Comparison of ENCODE assay signal across 15 cellular contexts in the genomic region with DNA sequence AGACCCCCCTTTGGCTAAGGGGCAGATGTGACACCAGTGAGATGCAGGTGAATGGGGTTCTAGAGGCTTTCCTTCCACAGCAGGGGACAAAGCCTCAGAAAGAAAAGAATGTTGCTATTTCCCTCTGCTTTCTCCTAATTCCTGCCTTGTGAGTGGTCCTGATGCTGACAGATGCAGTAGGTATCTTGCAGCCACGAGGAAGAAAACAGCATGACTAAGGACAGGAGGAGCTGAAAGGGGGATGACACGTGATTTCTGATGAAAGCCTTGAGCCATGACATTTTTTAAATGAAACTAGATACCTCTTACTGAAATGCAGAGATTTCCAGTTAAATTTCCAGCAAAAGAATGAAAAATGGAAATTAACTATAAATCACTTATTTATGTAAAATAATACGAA.
DNase-seq lines count a peak whose midpoint lies in the region; ATAC-seq and TF ChIP-seq lines count a peak whose summit lies in the region.
"Had no signal": no experiment of that assay in that cellular context is flagged by ENCODE, and none has a peak within 500 bp of the region (broad histone marks: within the 10 kb centered on the region; RNA-seq: fewer than 3 reads in every experiment).

No MANE protein-coding gene starts in this region.

- 0 out of 5 replicates have a peak, but pooled peaks cover 0 to 5% of the 10 kb centered on the region in 2 experiments for H3K9me3 Mint-ChIP-seq in H9
- H3K9me3 Mint-ChIP-seq: brain had no signal

- H4K5ac ChIP-seq in H9 (ENCODE audit: insufficient read length, low read depth, low read length) = no peak overlapping the region

- no peak overlapping the region for H3K56ac ChIP-seq in H9 (ENCODE audit: insufficient read length, low read depth, low read length)

- no peaks in the 10 kb centered on the region for H3K79me1 ChIP-seq in H9 (ENCODE audit: insufficient read depth, low read depth, low read length, poor library complexity, severe bottlenecking)

- H3K18ac ChIP-seq in H9 (ENCODE audit: insufficient read length, low read depth, low read length) = no peak overlapping the region

- H3K4me3 ChIP-seq in colonic mucosa = no peak overlapping the region

- no CpG with 5 or more reads among the region's 3 CpGs for WGBS in H9 (ENCODE audit: extremely low coverage, insufficient read length, low lambda C conversion rate)

- no peak overlapping the region for H2BK5ac ChIP-seq in H9 (ENCODE audit: insufficient read length, low read length)

- peak overlapping the region; percentile 24; the same call in 1 of the 2 replicates for H2BK15ac ChIP-seq in H9 (ENCODE audit: low read depth, low read length)

- H3K14ac ChIP-seq in H9 (ENCODE audit: insufficient read depth, low read length) = no peak overlapping the region

- H3K4me2 ChIP-seq in H9 (ENCODE audit: insufficient read depth, insufficient read length, low read length) = no peak overlapping the region

- H3K36me3 ChIP-seq in colonic mucosa = no peaks in the 10 kb centered on the region

- H3T11ph ChIP-seq in H9 (ENCODE audit: low read length) = no peak overlapping the region

- H2AK5ac ChIP-seq in H9 (ENCODE audit: insufficient read length, low read length) = no peak overlapping the region

- H3K27ac ChIP-seq in H9 (ENCODE audit: insufficient read length, low read depth, low read length) = no peak overlapping the region
- peak overlapping the region; percentile 10 for H3K27ac ChIP-seq in epithelial cell of prostate
- H3K27ac ChIP-seq in colonic mucosa = no peak overlapping the region
- H3K27ac ChIP-seq: C4-2B had no signal

- no peak for DNase-seq in H9
- DNase-seq in RKO (ENCODE audit: low spot score) = peak; percentile 42
- no peak for DNase-seq in epithelial cell of prostate (ENCODE audit: low read depth, low spot score)
- peak; percentile 28 for DNase-seq in myocyte (ENCODE audit: low read depth)
- no peak for DNase-seq in ureter (ENCODE audit: low spot score)
- DNase-seq in colonic mucosa = no peak
- DNase-seq in SW480 (ENCODE audit: low spot score) = no peak
- DNase-seq: effector CD8-positive, alpha-beta T cell; kidney glomerular epithelial cell; NCI-H2081; Right ventricle myocardium superior; stimulated activated CD4-positive, alpha-beta T cell treated with anti-CD3 and anti-CD28 coated beads, Interleukin-4, amount 100 ng/mL, for 4 hours had no signal

- H3K79me2 ChIP-seq in H9 (ENCODE audit: insufficient read depth, low read length) = no peaks in the 10 kb centered on the region

- H4K8ac ChIP-seq in H9 (replicated peaks; ENCODE audit: insufficient read length, low read depth, low read length) = no peak overlapping the region

- no peak overlapping the region for H3K23ac ChIP-seq in H9 (ENCODE audit: insufficient read length, low read depth, low read length)

- no peaks in the 10 kb centered on the region for H3K27me3 Mint-ChIP-seq in H9 (ENCODE audit: low read depth)
- H3K27me3 Mint-ChIP-seq: brain had no signal

- no peaks in the 10 kb centered on the region for H3K27me3 ChIP-seq in H9 (ENCODE audit: insufficient read depth, low read length)
- no peaks in the 10 kb centered on the region for H3K27me3 ChIP-seq in colonic mucosa

- H3K4me1 ChIP-seq in H9 (ENCODE audit: insufficient read depth, low read length) = no peaks in the 10 kb centered on the region; the same call in 1 of the 2 replicates
- no peaks in the 10 kb centered on the region for H3K4me1 ChIP-seq in colonic mucosa

- H4K20me1 ChIP-seq in H9 (ENCODE audit: control insufficient read depth, insufficient read depth, insufficient read length) = no peaks in the 10 kb centered on the region

- no peak overlapping the region for H2AFZ ChIP-seq in H9 (ENCODE audit: low read length)

- intact Hi-C loops in colonic mucosa (cut with DNase I) = no loop called here

- H3K9ac ChIP-seq in H9 (ENCODE audit: extremely low read depth, insufficient read length, low read length) (no peak overlapping the region), colonic mucosa (ENCODE audit: low read depth in 2 of 2, low read length in 2 of 2) (no peak overlapping the region)

- TF ChIP-seq CTCF in H9 (conservative IDR thresholded peaks at IDR 0.05) (no peak), colonic mucosa (IDR thresholded peaks at IDR 0.05) (no peak)

- H4K91ac ChIP-seq in H9 (ENCODE audit: insufficient read length, low read depth, low read length) = no peak overlapping the region

- no peak overlapping the region for H2BK12ac ChIP-seq in H9 (ENCODE audit: insufficient read length, low read depth, low read length)

- no peak overlapping the region for H3K4ac ChIP-seq in H9 (ENCODE audit: low read depth, low read length)

- no peak overlapping the region for H3K27ac Mint-ChIP-seq in H9

- H2BK120ac ChIP-seq in H9 (ENCODE audit: low read depth, low read length, poor library complexity, severe bottlenecking) = no peak overlapping the region

- ATAC-seq in GM21619 (IDR thresholded peaks at IDR 0.05; ENCODE audit: unreplicated experiment) = no peak

- no peaks in the 10 kb centered on the region; a peak in 1 of 7 replicates for H3K36me3 Mint-ChIP-seq in H9 (ENCODE audit: insufficient read depth in 1 of 3, low read depth in 3 of 3)
- H3K36me3 Mint-ChIP-seq: brain had no signal

- no peaks in the 10 kb centered on the region for H3K9me3 ChIP-seq in H9 (ENCODE audit: control insufficient read depth, low read depth, low read length)
- H3K9me3 ChIP-seq in colonic mucosa = no peaks in the 10 kb centered on the region

- H3K23me2 ChIP-seq in H9 (ENCODE audit: insufficient read length, low read depth, low read length, poor library complexity, severe bottlenecking) = no peaks in the 10 kb centered on the region

- peaks cover 4 to 11% of the 10 kb centered on the region in 2 experiments; a peak in 3 of 4 replicates for H3K4me1 Mint-ChIP-seq in H9

- H2BK20ac ChIP-seq in H9 (ENCODE audit: low read depth, low read length, poor library complexity, severe bottlenecking) = no peak overlapping the region

- H3K4me3 Mint-ChIP-seq in H9 = no peak overlapping the region
- H3K4me3 Mint-ChIP-seq: brain had no signal

Comparison
In these comparisons a context has a peak if more than half of its experiments do, and no peak if none do; other contexts are left out.
1. DNase-seq: peak in RKO (single experiment) and myocyte (single experiment); none in H9 (single experiment), epithelial cell of prostate (single experiment), ureter (single experiment), colonic mucosa (single experiment) and SW480 (single experiment).